Comparison of ENCODE assay signal across 12 cellular contexts in the genomic region with DNA sequence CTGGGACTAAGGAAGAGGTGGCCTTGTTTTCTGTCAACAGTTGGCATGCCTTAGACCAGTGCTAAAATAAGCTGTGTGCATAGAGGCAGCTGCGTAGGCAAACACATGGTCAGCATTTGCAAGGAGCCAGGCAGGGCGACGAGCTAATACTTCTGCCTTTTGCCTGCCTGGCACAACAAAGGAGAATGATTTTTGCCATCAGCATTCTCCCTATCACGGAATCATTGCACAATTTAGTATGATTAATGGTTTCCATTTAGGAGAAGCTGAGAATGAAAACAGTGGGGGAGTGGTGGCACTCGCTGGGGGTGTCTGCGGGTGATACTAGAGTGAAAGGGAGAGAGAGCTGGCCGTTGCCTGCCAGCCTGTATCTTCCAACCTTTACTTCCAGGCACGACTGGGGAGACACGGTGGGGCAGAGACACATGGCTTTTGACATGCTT.
DNase-seq lines count a peak whose midpoint lies in the region; ATAC-seq and TF ChIP-seq lines count a peak whose summit lies in the region.
"Had no signal": no experiment of that assay in that cellular context is flagged by ENCODE, and none has a peak within 500 bp of the region (broad histone marks: within the 10 kb centered on the region; RNA-seq: fewer than 3 reads in every experiment).

No MANE protein-coding gene starts in this region.

- H3K27ac Mint-ChIP-seq in activated naive CD8-positive, alpha-beta T cell treated with anti-CD3 and anti-CD28 coated beads for 36 hours, result no peak overlapping the region
- H3K27ac Mint-ChIP-seq: activated naive CD8-positive, alpha-beta T cell treated with anti-CD3 and anti-CD28 coated beads, Interleukin-2, amount 50 U/mL, for 24 hours; naive B cell; stimulated activated naive B cell treated with anti-CD40 and anti-IgM and Interleukin-4, amounts not matched to agents 10 μg/mL and 1 μg/mL and 100 μg/mL, for 72 hours had no signal

- no peaks in the 10 kb centered on the region for H3K4me1 Mint-ChIP-seq in activated naive CD8-positive, alpha-beta T cell treated with anti-CD3 and anti-CD28 coated beads for 36 hours
- H3K4me1 Mint-ChIP-seq: activated naive CD8-positive, alpha-beta T cell treated with anti-CD3 and anti-CD28 coated beads, Interleukin-2, amount 50 U/mL, for 24 hours; IgD-negative memory B cell; naive B cell; stimulated activated naive B cell treated with anti-CD40 and anti-IgM and Interleukin-4, amounts not matched to agents 10 μg/mL and 1 μg/mL and 100 μg/mL, for 72 hours had no signal

- peaks cover 1 to 16% (median 11%) of the 10 kb centered on the region in 5 donors for H3K4me1 ChIP-seq in subcutaneous abdominal adipose tissue (ENCODE audit: control insufficient read depth in 5 of 5, insufficient read depth in 5 of 5, low read length in 5 of 5)

- POLR2A ChIA-PET in RWPE1 (lab: Yijun Ruan, JAX; ENCODE audit: low non-redundant PET), result no interaction called here

- no peaks in the 10 kb centered on the region for H3K36me3 Mint-ChIP-seq in activated naive CD8-positive, alpha-beta T cell treated with anti-CD3 and anti-CD28 coated beads for 36 hours
- H3K36me3 Mint-ChIP-seq: IgD-negative memory B cell; naive B cell; stimulated activated naive B cell treated with anti-CD40 and anti-IgM and Interleukin-4, amounts not matched to agents 10 μg/mL and 1 μg/mL and 100 μg/mL, for 72 hours had no signal

- H3K4me3 Mint-ChIP-seq in activated naive CD8-positive, alpha-beta T cell treated with anti-CD3 and anti-CD28 coated beads for 36 hours, result no peak overlapping the region
- H3K4me3 Mint-ChIP-seq: activated naive CD8-positive, alpha-beta T cell treated with anti-CD3 and anti-CD28 coated beads, Interleukin-2, amount 50 U/mL, for 24 hours; naive B cell; stimulated activated naive B cell treated with anti-CD40 and anti-IgM and Interleukin-4, amounts not matched to agents 10 μg/mL and 1 μg/mL and 100 μg/mL, for 72 hours had no signal

- H3K4me3 ChIP-seq in subcutaneous abdominal adipose tissue (ENCODE audit: low read depth in 1 of 5, low read length in 5 of 5), result peak overlapping the region in 1 of 5 donors; percentile 30

- H3K9ac ChIP-seq in subcutaneous abdominal adipose tissue (ENCODE audit: low read length in 5 of 5), result no peak overlapping the region

- H3K27ac ChIP-seq in RWPE1 (no peak overlapping the region), subcutaneous abdominal adipose tissue (ENCODE audit: low read depth, low read length) (peak overlapping the region; percentile 13)

- H3K36me3 ChIP-seq in subcutaneous abdominal adipose tissue (ENCODE audit: control insufficient read depth in 5 of 5, insufficient read depth in 5 of 5, low read length in 5 of 5), result no peaks in the 10 kb centered on the region

- DNase-seq in NCI-H345 (lab: John Stamatoyannopoulos, UW), result peak; percentile 29
- no peak for DNase-seq in NCI-H345 treated with DMSO at 0.1 percent for 48 hours (lab: John Stamatoyannopoulos, UW; ENCODE audit: unreplicated experiment)
- peak; percentile 8 for DNase-seq in RWPE1 (ENCODE audit: low spot score)
- DNase-seq in left ventricle myocardium superior, result peak; percentile 50
- DNase-seq in activated naive CD8-positive, alpha-beta T cell treated with anti-CD3 and anti-CD28 coated beads for 36 hours, result no peak
- DNase-seq: activated naive CD8-positive, alpha-beta T cell treated with anti-CD3 and anti-CD28 coated beads, Interleukin-2, amount 50 U/mL, for 24 hours; naive B cell; stimulated activated naive B cell treated with anti-CD40 and anti-IgM and Interleukin-4, amounts not matched to agents 10 μg/mL and 1 μg/mL and 100 μg/mL, for 72 hours had no signal

- intact Hi-C loops in left ventricle myocardium superior (cut with micrococcal nuclease), result no loop called here

- H3K27me3 Mint-ChIP-seq in activated naive CD8-positive, alpha-beta T cell treated with anti-CD3 and anti-CD28 coated beads for 36 hours, result peaks cover 12% of the 10 kb centered on the region
- H3K27me3 Mint-ChIP-seq: activated naive CD8-positive, alpha-beta T cell treated with anti-CD3 and anti-CD28 coated beads, Interleukin-2, amount 50 U/mL, for 24 hours had no signal

- no peaks in the 10 kb centered on the region for H3K9me3 ChIP-seq in subcutaneous abdominal adipose tissue (ENCODE audit: control insufficient read depth in 5 of 5, low read length in 5 of 5)

- TF ChIP-seq CTCF in RWPE1 (conservative IDR thresholded peaks at IDR 0.05; ENCODE audit: low read depth), result no peak

- H3K9me3 Mint-ChIP-seq in activated naive CD8-positive, alpha-beta T cell treated with anti-CD3 and anti-CD28 coated beads for 36 hours, result no peaks in the 10 kb centered on the region
- H3K9me3 Mint-ChIP-seq: activated naive CD8-positive, alpha-beta T cell treated with anti-CD3 and anti-CD28 coated beads, Interleukin-2, amount 50 U/mL, for 24 hours; IgD-negative memory B cell; stimulated activated naive B cell treated with anti-CD40 and anti-IgM and Interleukin-4, amounts not matched to agents 10 μg/mL and 1 μg/mL and 100 μg/mL, for 72 hours had no signal

- CTCF ChIA-PET in RWPE1 (lab: Yijun Ruan, JAX), result no interaction called here

- ATAC-seq in left ventricle myocardium superior, result peak; percentile 95
- ATAC-seq in HG02623 (IDR thresholded peaks at IDR 0.05; ENCODE audit: unreplicated experiment), result no peak
- ATAC-seq in GM21381 (IDR thresholded peaks at IDR 0.05; ENCODE audit: unreplicated experiment), result no peak
- ATAC-seq: activated naive CD8-positive, alpha-beta T cell treated with anti-CD3 and anti-CD28 coated beads, Interleukin-2, amount 50 U/mL, for 24 hours; stimulated activated naive B cell treated with anti-CD40 and anti-IgM and Interleukin-4, amounts not matched to agents 10 μg/mL and 1 μg/mL and 100 μg/mL, for 72 hours had no signal

- peaks cover 0 to 7% (median 0%) of the 10 kb centered on the region in 5 donors for H3K27me3 ChIP-seq in subcutaneous abdominal adipose tissue (ENCODE audit: control insufficient read depth in 5 of 5, insufficient read depth in 4 of 5, low read length in 5 of 5)

Comparison
In these comparisons a context has a peak if more than half of its experiments do, and no peak if none do; other contexts are left out.
1. DNase-seq: peak in NCI-H345 (single experiment), RWPE1 (single experiment) and left ventricle myocardium superior (single experiment); none in NCI-H345 treated with DMSO at 0.1 percent for 48 hours (single experiment) and activated naive CD8-positive, alpha-beta T cell treated with anti-CD3 and anti-CD28 coated beads for 36 hours (single experiment).